In the genomic region with DNA sequence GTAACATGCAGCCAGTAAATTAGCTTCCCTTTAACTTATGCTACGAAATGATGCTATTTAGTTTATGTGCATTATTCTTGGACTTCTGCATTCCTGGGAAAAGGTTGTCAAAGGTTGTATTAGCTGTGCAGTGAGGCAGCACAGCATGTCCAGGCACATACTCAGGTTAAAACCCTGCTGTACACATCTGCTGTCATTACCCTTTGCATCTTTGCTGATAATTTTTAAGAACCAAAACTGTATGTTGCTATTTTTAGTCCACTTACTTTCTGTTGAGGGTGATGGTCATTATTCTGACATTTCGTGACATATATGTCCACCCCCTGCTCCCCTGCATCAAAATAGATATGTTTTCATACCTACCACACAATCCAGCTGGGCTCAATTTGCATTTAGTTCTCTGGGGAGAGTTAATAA, we compare ENCODE assay signal across 14 cellular contexts.
DNase-seq lines count a peak whose midpoint lies in the region; ATAC-seq, FAIRE-seq and TF ChIP-seq lines count a peak whose summit lies in the region.
"Had no signal": no experiment of that assay in that cellular context is flagged by ENCODE, and none has a peak within 500 bp of the region (broad histone marks: within the 10 kb centered on the region; RNA-seq: fewer than 3 reads in every experiment).

No MANE protein-coding gene starts in this region.

- H3K4me3 Mint-ChIP-seq in nephron progenitor cell (peak overlapping the region; percentile 30), Caco-2 (ENCODE audit: unreplicated experiment) (no peak overlapping the region)
- H3K4me3 Mint-ChIP-seq: T-helper 1 cell treated with Interleukin-12 subunit alpha and Interleukin-12 subunit beta and Interleukin-4 antibody, amounts not matched to agents 30 μg/mL and 1 μg/mL, for 36 hours had no signal

- peak; percentile 27 for DNase-seq in GM19238 (ENCODE audit: insufficient read length, low spot score)
- no peak for DNase-seq in nephron progenitor cell
- no peak for DNase-seq in H54 (ENCODE audit: insufficient read length, low spot score)
- DNase-seq in ecto neural progenitor cell (ENCODE audit: low spot score) = no peak
- DNase-seq in Caco-2 = no peak
- DNase-seq: activated T-cell treated with anti-CD3 and anti-CD28 coated beads, Interleukin-2, amount 50 U/mL, for 1 hour; EL; head of caudate nucleus; NCI-H226; stimulated activated CD4-positive, alpha-beta T cell treated with anti-CD3 and anti-CD28 coated beads, Interleukin-15, amount 100 ng/mL, for 24 hours had no signal

- H3K27me3 ChIP-seq in Caco-2 (replicated peaks; ENCODE audit: control insufficient read depth, insufficient read depth, low read length) = no peaks in the 10 kb centered on the region

- H3K27ac Mint-ChIP-seq in nephron progenitor cell = peak overlapping the region; percentile 20
- H3K27ac Mint-ChIP-seq in Caco-2 (ENCODE audit: unreplicated experiment) = no peak overlapping the region
- H3K27ac Mint-ChIP-seq: T-helper 1 cell treated with Interleukin-12 subunit alpha and Interleukin-12 subunit beta and Interleukin-4 antibody, amounts not matched to agents 30 μg/mL and 1 μg/mL, for 36 hours had no signal

- H3K36me3 Mint-ChIP-seq in nephron progenitor cell (ENCODE audit: low read depth) (no peaks in the 10 kb centered on the region), Caco-2 (ENCODE audit: insufficient read depth, unreplicated experiment) (no peaks in the 10 kb centered on the region)

- peaks cover 89% of the 10 kb centered on the region for H3K4me1 Mint-ChIP-seq in nephron progenitor cell
- H3K4me1 Mint-ChIP-seq in Caco-2 (ENCODE audit: low read depth, unreplicated experiment) = no peaks in the 10 kb centered on the region

- peaks cover under 1% of the 10 kb centered on the region for H3K9me3 Mint-ChIP-seq in nephron progenitor cell
- H3K9me3 Mint-ChIP-seq in Caco-2 (ENCODE audit: unreplicated experiment) = no peaks in the 10 kb centered on the region
- H3K9me3 Mint-ChIP-seq: T-helper 1 cell treated with Interleukin-12 subunit alpha and Interleukin-12 subunit beta and Interleukin-4 antibody, amounts not matched to agents 30 μg/mL and 1 μg/mL, for 36 hours had no signal

- peak; percentile 78 for ATAC-seq in HG02610 (IDR thresholded peaks at IDR 0.05; ENCODE audit: unreplicated experiment)
- peak; percentile 66 for ATAC-seq in HG03457 (IDR thresholded peaks at IDR 0.05; ENCODE audit: unreplicated experiment)

- peaks cover 10% of the 10 kb centered on the region for H3K27me3 Mint-ChIP-seq in nephron progenitor cell (ENCODE audit: low read depth, poor library complexity)
- no peaks in the 10 kb centered on the region for H3K27me3 Mint-ChIP-seq in Caco-2 (ENCODE audit: insufficient read depth, unreplicated experiment)

- intact Hi-C loops in Caco-2 (cut with micrococcal nuclease; ENCODE audit: unreplicated experiment) = no loop called here

- H3K4me3 ChIP-seq in Caco-2 (ENCODE audit: low read depth, low read length) = no peak overlapping the region
- H3K4me3 ChIP-seq: thoracic aorta had no signal

- no peak for TF ChIP-seq POLR2A in H54 (IDR thresholded peaks at IDR 0.05; ENCODE audit: low read depth, low read length)

- CTCF ChIA-PET in Caco-2 (lab: Charles Lee) = no interaction called here

- H3K36me3 ChIP-seq in Caco-2 (ENCODE audit: control insufficient read depth, insufficient read depth, low read length) = no peaks in the 10 kb centered on the region
- H3K36me3 ChIP-seq: thoracic aorta had no signal

- no TSS peak for BruUV-seq in Caco-2 (replicated peaks; lab: Mats Ljungman, UMichigan)

- H3K9me3 ChIP-seq in Caco-2 = no peaks in the 10 kb centered on the region; the same call in 1 of the 2 replicates
- H3K9me3 ChIP-seq: thoracic aorta had no signal

- no peaks in the 10 kb centered on the region for H3K4me1 ChIP-seq in Caco-2

- POLR2A ChIA-PET in Caco-2 (lab: Charles Lee) = interaction anchor here (0.6 kb wide), 1 partner anchor 285 kb away, joined by 3 read pairs; no protein-coding TSS in a partner anchor

- TF ChIP-seq CTCF in nephron progenitor cell (IDR thresholded peaks at IDR 0.05) (no peak), Caco-2 (IDR thresholded peaks at IDR 0.05; ENCODE audit: insufficient read depth in 1 of 2, low read depth in 1 of 2, low read length in 1 of 2, severe bottlenecking in 1 of 2, unreplicated experiment in 1 of 2) (no peak)

- no peak for FAIRE-seq in H54 (lab: Jason Lieb, UNC)
